In genomic region chr5:179344301-179345178, GRCh38 we compare ENCODE assay signal across 9 cellular contexts. TPM values are rescaled to one million over a fixed set of nuclear protein-coding genes. Genes with fewer than 3 reads are reported as not detected.
DNase-seq lines count a peak whose midpoint lies in the region; ATAC-seq, FAIRE-seq and TF ChIP-seq lines count a peak whose summit lies in the region.
"Had no signal": no experiment of that assay in that cellular context is flagged by ENCODE, and none has a peak within 500 bp of the region (broad histone marks: within the 10 kb centered on the region; RNA-seq: fewer than 3 reads in every experiment).

No MANE protein-coding gene starts in this region.

- no peak overlapping the region for H3K27ac ChIP-seq in endothelial cell of umbilical vein (ENCODE audit: insufficient read depth, low read depth, low read length)

- H4K20me1 ChIP-seq in endothelial cell of umbilical vein (replicated peaks; ENCODE audit: control insufficient read depth, extremely low read depth, insufficient read depth, low read length): no peaks in the 10 kb centered on the region

- no TSS peak for BruUV-seq in endothelial cell of umbilical vein (replicated peaks; lab: Mats Ljungman, UMichigan)

- DNase-seq in activated CD8-positive, alpha-beta memory T cell treated with anti-CD3 and anti-CD28 coated beads for 24 hours: peak; percentile 58
- no peak for DNase-seq in activated CD8-positive, alpha-beta memory T cell treated with anti-CD3 and anti-CD28 coated beads, Interleukin-2, amount 50 U/mL, for 48 hours
- no peak for DNase-seq in endothelial cell of umbilical vein (ENCODE audit: low read depth, low spot score)
- DNase-seq in mucosa of descending colon: no peak
- peak; percentile 55 for DNase-seq in urothelium cell line (ENCODE audit: low spot score)
- DNase-seq in GOT3 (lab: John Stamatoyannopoulos, UW): no peak
- no peak for DNase-seq in UCSD-AML1 (lab: John Stamatoyannopoulos, UW; ENCODE audit: unreplicated experiment)
- DNase-seq: CD8-positive, alpha-beta T cell had no signal

- no peak overlapping the region for H2AFZ ChIP-seq in endothelial cell of umbilical vein (ENCODE audit: low read depth, low read length)

- no peak overlapping the region for H3K4me2 ChIP-seq in endothelial cell of umbilical vein (ENCODE audit: insufficient read depth, low read length)

- H3K27me3 ChIP-seq in endothelial cell of umbilical vein (ENCODE audit: control insufficient read depth in 2 of 2, insufficient read depth in 2 of 2, low read length in 2 of 2): peaks cover 17 to 21% of the 10 kb centered on the region in 2 experiments

- FAIRE-seq in endothelial cell of umbilical vein (lab: Jason Lieb, UNC) (no peak), urothelium cell line (lab: Jason Lieb, UNC) (no peak)

- H3K9ac ChIP-seq in endothelial cell of umbilical vein (replicated peaks; ENCODE audit: extremely low read depth, insufficient read depth, low read length): no peak overlapping the region

- H3K4me3 ChIP-seq in endothelial cell of umbilical vein (replicated peaks in 1 of 3; ENCODE audit: insufficient read depth in 1 of 3, low read depth in 1 of 3, low read length in 3 of 3) (no peak overlapping the region), mucosa of descending colon (peak overlapping the region; percentile 17)

- no peaks in the 10 kb centered on the region for H3K9me1 ChIP-seq in endothelial cell of umbilical vein (replicated peaks; ENCODE audit: control insufficient read depth, extremely low read depth, insufficient read depth, low read length)

- H3K36me3 ChIP-seq in endothelial cell of umbilical vein (ENCODE audit: control insufficient read depth in 2 of 2, extremely low read depth in 1 of 2, insufficient read depth in 2 of 2, low read length in 2 of 2) (no peaks in the 10 kb centered on the region), mucosa of descending colon (ENCODE audit: low read depth) (no peaks in the 10 kb centered on the region)

- no peak for TF ChIP-seq POLR2A in endothelial cell of umbilical vein (IDR thresholded peaks at IDR 0.05; ENCODE audit: low read depth, low read length)

- dilution Hi-C loops in endothelial cell of umbilical vein (cut with MboI; ENCODE audit: extremely low pct_ligation_motif_present, low sequenced_read_pairs): no loop called here

- peak; percentile 5 for ATAC-seq in mucosa of descending colon
- no peak for ATAC-seq in GM18909 (IDR thresholded peaks at IDR 0.05; ENCODE audit: poor library complexity, unreplicated experiment)
- ATAC-seq: CD8-positive, alpha-beta T cell had no signal

- intact Hi-C loops in endothelial cell of umbilical vein (cut with micrococcal nuclease) (no loop called here), mucosa of descending colon (cut with DNase I, micrococcal nuclease) (loop anchor here in 1 of 2 donors (10.0 kb wide), 1 partner anchor 180 kb away; no protein-coding TSS in a partner anchor)

- CTCF ChIA-PET in endothelial cell of umbilical vein (lab: Charles Lee): no interaction called here

- H3K79me2 ChIP-seq in endothelial cell of umbilical vein (ENCODE audit: control insufficient read depth, insufficient read depth, low read length): no peaks in the 10 kb centered on the region

- H3K4me1 ChIP-seq in endothelial cell of umbilical vein (ENCODE audit: control insufficient read depth, extremely low read depth, insufficient read depth, low read length) (no peaks in the 10 kb centered on the region), mucosa of descending colon (ENCODE audit: low read depth) (peaks cover 2% of the 10 kb centered on the region)

- H3K9me3 ChIP-seq in endothelial cell of umbilical vein (replicated peaks; ENCODE audit: control insufficient read depth, insufficient read depth, low read length): no peaks in the 10 kb centered on the region
- no peaks in the 10 kb centered on the region for H3K9me3 ChIP-seq in mucosa of descending colon

- POLR2A ChIA-PET in endothelial cell of umbilical vein (lab: Charles Lee): no interaction called here

- TF ChIP-seq CTCF in endothelial cell of umbilical vein (IDR thresholded peaks at IDR 0.05; ENCODE audit: extremely low read depth in 1 of 2, insufficient read depth in 1 of 2, low read depth in 1 of 2, low read length in 2 of 2): no peak
- TF ChIP-seq CTCF in mucosa of descending colon (IDR thresholded peaks at IDR 0.05): no peak

TF ChIP-seq in endothelial cell of umbilical vein, 7 proteins besides CTCF, POLR2A, EP300 and RAD21:
- TF ChIP-seq EZH2 (IDR thresholded peaks at IDR 0.05; ENCODE audit: borderline replicate concordance, low read depth, low read length, severe bottlenecking): peak; percentile 30
- no peak for TF ChIP-seq JUN (IDR thresholded peaks at IDR 0.05; ENCODE audit: borderline replicate concordance, insufficient read depth, insufficient read length, low read depth)

RNA-seq across cellular contexts. Expression of gene ADAMTS2, which starts 0.7 kb away (rescaled TPM):
- total RNA-seq in endothelial cell of umbilical vein: not detected in 2 replicates
- 0.02 TPM in 1 of 2 replicates, not detected in the other for polyA plus RNA-seq in endothelial cell of umbilical vein
- polyA plus RNA-seq in endothelial cell of umbilical vein (2011; cell fraction: cytosol; rRNA removed): not detected in 2 replicates
- not detected in 2 replicates for polyA plus RNA-seq in endothelial cell of umbilical vein (2011; cell fraction: nucleus; rRNA removed)
- polyA plus RNA-seq in endothelial cell of umbilical vein (2012): not detected in 2 replicates
- polyA minus RNA-seq in endothelial cell of umbilical vein: not detected in 2 replicates
- polyA minus RNA-seq in endothelial cell of umbilical vein (2011; cell fraction: cytosol; rRNA and poly(A)+ RNA removed): not detected
- not detected in 2 replicates for polyA minus RNA-seq in endothelial cell of umbilical vein (2011; cell fraction: nucleus; rRNA and poly(A)+ RNA removed)
- total RNA-seq in mucosa of descending colon: 1 to 10 TPM; 1.3 to 9.2 (median 7.3) TPM
- total RNA-seq: CD8-positive, alpha-beta T cell had no signal

Comparison
In these comparisons a context has a peak if more than half of its experiments do, and no peak if none do; other contexts are left out.
1. DNase-seq: peak in activated CD8-positive, alpha-beta memory T cell treated with anti-CD3 and anti-CD28 coated beads for 24 hours (single experiment) and urothelium cell line (single experiment); none in activated CD8-positive, alpha-beta memory T cell treated with anti-CD3 and anti-CD28 coated beads, Interleukin-2, amount 50 U/mL, for 48 hours (single experiment), endothelial cell of umbilical vein (single experiment), mucosa of descending colon (0 of 3), GOT3 (single experiment) and UCSD-AML1 (single experiment).